In genomic region chr12:75938189-75938588, GRCh38 we compare ENCODE assay signal across 16 cellular contexts.
A peak's percentile ranks its signal among the peaks of the same experiment; 100 is the strongest.
DNase-seq lines count a peak whose midpoint lies in the region; ATAC-seq and TF ChIP-seq lines count a peak whose summit lies in the region.
"Had no signal": no experiment of that assay in that cellular context is flagged by ENCODE, and none has a peak within 500 bp of the region (broad histone marks: within the 10 kb centered on the region; RNA-seq: fewer than 3 reads in every experiment).

No MANE protein-coding gene starts in this region.

- H3K36me3 ChIP-seq in Panc1 (ENCODE audit: control insufficient read depth, insufficient read depth, low read length): no peaks in the 10 kb centered on the region
- H3K36me3 ChIP-seq in neural progenitor cell: no peaks in the 10 kb centered on the region
- H3K36me3 ChIP-seq: MG63, SJCRH30 had no signal

- no peaks in the 10 kb centered on the region for H3K27me3 Mint-ChIP-seq in activated CD4-positive, alpha-beta T cell treated with anti-CD3 and anti-CD28 coated beads, Interleukin-2, amount 10 ng/mL, durations not matched to agents 24 days and 14 days
- peaks cover 2% of the 10 kb centered on the region for H3K27me3 Mint-ChIP-seq in activated naive CD4-positive, alpha-beta T cell treated with anti-CD3 and anti-CD28 coated beads for 36 hours (ENCODE audit: low read depth)
- no peaks in the 10 kb centered on the region for H3K27me3 Mint-ChIP-seq in neural progenitor cell (ENCODE audit: insufficient read depth, low read depth)

- no TSS peak for BruUV-seq in Panc1 (replicated peaks; lab: Mats Ljungman, UMichigan)

- ATAC-seq in Panc1: no peak

- POLR2A ChIA-PET in Panc1 (lab: Charles Lee): no interaction called here

- no peaks in the 10 kb centered on the region for H3K79me2 ChIP-seq in neural progenitor cell (ENCODE audit: low read depth)

- H3K4me1 ChIP-seq in Panc1 (ENCODE audit: control insufficient read depth, insufficient read depth, low read length) (no peaks in the 10 kb centered on the region; the same call in 1 of the 2 replicates), neural progenitor cell (peaks cover 7% of the 10 kb centered on the region)
- H3K4me1 ChIP-seq: SJCRH30 had no signal

- CTCF ChIA-PET in Panc1 (lab: Charles Lee): no interaction called here
- CTCF ChIA-PET in activated naive CD4-positive, alpha-beta T cell treated with anti-CD3 and anti-CD28 coated beads for 36 hours (lab: Charles Lee): no interaction called here

- H3K4me3 Mint-ChIP-seq in activated CD4-positive, alpha-beta T cell treated with anti-CD3 and anti-CD28 coated beads, Interleukin-2, amount 10 ng/mL, durations not matched to agents 24 days and 14 days: no peak overlapping the region
- no peak overlapping the region for H3K4me3 Mint-ChIP-seq in activated naive CD4-positive, alpha-beta T cell treated with anti-CD3 and anti-CD28 coated beads for 36 hours
- H3K4me3 Mint-ChIP-seq in neural progenitor cell: no peak overlapping the region

- no peak overlapping the region for H3K27ac Mint-ChIP-seq in activated CD4-positive, alpha-beta T cell treated with anti-CD3 and anti-CD28 coated beads, Interleukin-2, amount 10 ng/mL, durations not matched to agents 24 days and 14 days
- H3K27ac Mint-ChIP-seq in activated naive CD4-positive, alpha-beta T cell treated with anti-CD3 and anti-CD28 coated beads for 36 hours: no peak overlapping the region
- no peak overlapping the region for H3K27ac Mint-ChIP-seq in neural progenitor cell

- H3K36me3 Mint-ChIP-seq in activated CD4-positive, alpha-beta T cell treated with anti-CD3 and anti-CD28 coated beads, Interleukin-2, amount 10 ng/mL, durations not matched to agents 24 days and 14 days (ENCODE audit: low read depth): no peaks in the 10 kb centered on the region
- peaks cover 1% of the 10 kb centered on the region for H3K36me3 Mint-ChIP-seq in activated naive CD4-positive, alpha-beta T cell treated with anti-CD3 and anti-CD28 coated beads for 36 hours (ENCODE audit: low read depth)
- no peaks in the 10 kb centered on the region for H3K36me3 Mint-ChIP-seq in neural progenitor cell

- peaks cover 20% of the 10 kb centered on the region for H3K4me1 Mint-ChIP-seq in activated CD4-positive, alpha-beta T cell treated with anti-CD3 and anti-CD28 coated beads, Interleukin-2, amount 10 ng/mL, durations not matched to agents 24 days and 14 days
- peaks cover 16% of the 10 kb centered on the region for H3K4me1 Mint-ChIP-seq in activated naive CD4-positive, alpha-beta T cell treated with anti-CD3 and anti-CD28 coated beads for 36 hours (ENCODE audit: low read depth)
- no peaks in the 10 kb centered on the region for H3K4me1 Mint-ChIP-seq in neural progenitor cell

- no peaks in the 10 kb centered on the region for H3K27me3 ChIP-seq in Panc1 (ENCODE audit: control insufficient read depth, insufficient read depth, low read length)
- H3K27me3 ChIP-seq in neural progenitor cell: no peaks in the 10 kb centered on the region
- H3K27me3 ChIP-seq: MG63, SJCRH30 had no signal

- no peak overlapping the region for H3K4me3 ChIP-seq in Panc1 (ENCODE audit: low read depth in 2 of 2, low read length in 2 of 2)
- H3K4me3 ChIP-seq in fibroblast of villous mesenchyme (ENCODE audit: low read depth, low read length): no peak overlapping the region
- no peak overlapping the region for H3K4me3 ChIP-seq in neural progenitor cell
- H3K4me3 ChIP-seq: MG63, SJCRH30 had no signal

- TF ChIP-seq CTCF in Panc1 (IDR thresholded peaks at IDR 0.05): no peak
- TF ChIP-seq CTCF in fibroblast of villous mesenchyme (IDR thresholded peaks at IDR 0.05; ENCODE audit: insufficient read depth, low read depth, low read length): no peak
- TF ChIP-seq CTCF in neural progenitor cell (IDR thresholded peaks at IDR 0.05): no peak

- H3F3A ChIP-seq in neural progenitor cell (ENCODE audit: low read depth): no peaks in the 10 kb centered on the region

- H3K4me2 ChIP-seq in neural progenitor cell: no peak overlapping the region

- intact Hi-C loops in activated CD4-positive, alpha-beta T cell treated with anti-CD3 and anti-CD28 coated beads, Interleukin-2, amount 10 ng/mL, durations not matched to agents 24 days and 14 days (cut with micrococcal nuclease): loop anchor here (5.0 to 10.0 kb wide), 4 partner anchors 121 to 407 kb away; partner anchors contain the start of genes BBS10 and NAP1L1
- intact Hi-C loops in Panc1 (cut with micrococcal nuclease; ENCODE audit: unreplicated experiment): no loop called here
- intact Hi-C loops in activated naive CD4-positive, alpha-beta T cell treated with anti-CD3 and anti-CD28 coated beads for 36 hours (cut with micrococcal nuclease): loop anchor here (10.0 kb wide), 1 partner anchor 507 kb away; no protein-coding TSS in a partner anchor

- H3K9me3 Mint-ChIP-seq in activated CD4-positive, alpha-beta T cell treated with anti-CD3 and anti-CD28 coated beads, Interleukin-2, amount 10 ng/mL, durations not matched to agents 24 days and 14 days: no peaks in the 10 kb centered on the region
- peaks cover 1% of the 10 kb centered on the region for H3K9me3 Mint-ChIP-seq in activated naive CD4-positive, alpha-beta T cell treated with anti-CD3 and anti-CD28 coated beads for 36 hours
- peaks cover 9% of the 10 kb centered on the region for H3K9me3 Mint-ChIP-seq in neural progenitor cell

- no peak overlapping the region for H3K9ac ChIP-seq in neural progenitor cell

- in situ Hi-C loops in Panc1 (cut with HindIII; ENCODE audit: low pct_unique_long_range_greater_than_20kb, low sequenced_read_pairs): no loop called here

- no peaks in the 10 kb centered on the region for H4K20me1 ChIP-seq in neural progenitor cell (ENCODE audit: low read depth)

- DNase-seq in activated CD4-positive, alpha-beta T cell treated with anti-CD3 and anti-CD28 coated beads, Interleukin-2, amount 10 ng/mL, durations not matched to agents 24 days and 14 days: peak; percentile 51
- no peak for DNase-seq in activated CD4-positive, alpha-beta T cell treated with anti-CD3 and anti-CD28 coated beads, Interleukin-2, amount 50 U/mL, for 4 hours
- DNase-seq in Panc1 (ENCODE audit: low read depth, low spot score) (no peak), fibroblast of villous mesenchyme (ENCODE audit: low read depth) (peak; percentile 48), NCI-H1694 treated with DMSO at 0.1 percent for 48 hours (lab: John Stamatoyannopoulos, UW) (no peak), neural progenitor cell (ENCODE audit: low spot score) (no peak)
- DNase-seq in activated naive CD4-positive, alpha-beta T cell treated with anti-CD3 and anti-CD28 coated beads for 36 hours: no peak
- DNase-seq: COR-L47, EL, Karpas-422, MG63, NCI-H1092, NCI-H146, NCI-H2081 treated with DMSO at 0.1 percent for 48 hours, NCI-H526, SJCRH30 had no signal

- H2AFZ ChIP-seq in neural progenitor cell (replicated peaks): no peak overlapping the region

- peaks cover 8% of the 10 kb centered on the region; the same call in 1 of the 2 replicates for H3K9me3 ChIP-seq in Panc1 (ENCODE audit: control insufficient read depth, insufficient read depth, low read depth, low read length)
- no peaks in the 10 kb centered on the region for H3K9me3 ChIP-seq in neural progenitor cell (ENCODE audit: low read depth)
- H3K9me3 ChIP-seq: MG63, SJCRH30 had no signal

- H3K27ac ChIP-seq in Panc1 (ENCODE audit: low read length) (peak overlapping the region; percentile 73), neural progenitor cell (no peak overlapping the region)
- H3K27ac ChIP-seq: SJCRH30 had no signal

Comparison
In these comparisons a context has a peak if more than half of its experiments do, and no peak if none do; other contexts are left out.
1. DNase-seq: peak in activated CD4-positive, alpha-beta T cell treated with anti-CD3 and anti-CD28 coated beads, Interleukin-2, amount 10 ng/mL, durations not matched to agents 24 days and 14 days (single experiment) and fibroblast of villous mesenchyme (single experiment); none in activated CD4-positive, alpha-beta T cell treated with anti-CD3 and anti-CD28 coated beads, Interleukin-2, amount 50 U/mL, for 4 hours (0 of 2), Panc1 (single experiment), activated naive CD4-positive, alpha-beta T cell treated with anti-CD3 and anti-CD28 coated beads for 36 hours (single experiment), NCI-H1694 treated with DMSO at 0.1 percent for 48 hours (single experiment) and neural progenitor cell (single experiment).